6 cellular contexts compared by ENCODE assay signal in the genomic region with DNA sequence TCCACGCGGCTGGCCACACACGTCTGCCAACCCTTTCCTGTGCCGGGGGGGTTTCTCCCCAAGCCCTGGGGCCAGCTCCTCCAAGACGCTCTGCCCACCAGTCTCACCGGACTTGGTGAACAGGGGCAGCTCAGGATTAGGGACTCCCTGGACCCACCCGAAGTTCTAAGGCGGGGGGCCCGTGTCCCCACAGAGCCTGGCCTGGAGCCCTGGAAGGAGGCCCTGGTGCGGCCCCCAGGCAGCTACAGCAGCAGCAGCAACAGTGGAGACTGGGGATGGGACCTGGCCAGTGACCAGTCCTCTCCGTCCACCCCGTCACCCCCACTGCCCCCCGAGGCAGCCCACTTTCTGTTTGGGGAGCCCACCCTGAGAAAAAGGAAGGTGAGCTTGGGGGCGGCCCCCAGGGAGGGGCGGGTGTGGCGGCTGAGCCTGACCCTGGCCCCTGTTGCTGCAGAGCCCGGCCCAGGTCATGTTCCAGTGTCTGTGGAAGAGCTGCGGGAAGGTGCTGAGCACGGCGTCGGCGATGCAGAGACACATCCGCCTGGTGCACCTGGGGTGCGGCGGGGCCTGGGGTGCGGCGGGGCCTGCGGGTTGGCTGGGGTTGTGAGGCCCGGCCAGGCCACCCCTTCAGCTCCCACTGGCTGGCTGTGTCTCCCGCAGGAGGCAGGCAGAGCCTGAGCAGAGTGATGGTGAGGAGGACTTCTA. TPM values are rescaled to one million over a fixed set of nuclear protein-coding genes. Genes with fewer than 3 reads are reported as not detected.
DNase-seq lines count a peak whose midpoint lies in the region; ATAC-seq and TF ChIP-seq lines count a peak whose summit lies in the region.

No MANE protein-coding gene starts in this region.

- peaks cover 10% of the 10 kb centered on the region; the same call in 1 of the 2 replicates for H3K79me2 ChIP-seq in PC-9 (ENCODE audit: low read depth)

- H2AFZ ChIP-seq in PC-9: no peak overlapping the region

- peak overlapping the region; percentile 72 for H3K4me2 ChIP-seq in PC-9

- no peak overlapping the region for H3K27ac ChIP-seq in PC-9
- H3K27ac ChIP-seq in suprapubic skin: peak overlapping the region; percentile 89

- POLR2A ChIA-PET in PC-9 (lab: Charles Lee; ENCODE audit: unreplicated experiment): interaction anchor here (0.6 kb wide), 2 partner anchors 34 to 647 kb away, joined by 3 to 4 read pairs; partner anchors contain the start of genes ARFRP1 and ZGPAT

- no TSS peak for BruUV-seq in PC-9 (replicated peaks; lab: Mats Ljungman, UMichigan)

- peaks cover 37% of the 10 kb centered on the region for H3F3A ChIP-seq in PC-9 (ENCODE audit: insufficient read depth, low read depth)

- peak overlapping the region; percentile 44; the same call in 1 of the 2 replicates for H3K4me3 ChIP-seq in PC-9
- H3K4me3 ChIP-seq in fibroblast of mammary gland (ENCODE audit: control insufficient read depth, low read depth, low read length): peak overlapping the region; percentile 60
- H3K4me3 ChIP-seq in suprapubic skin: peak overlapping the region; percentile 74

- DNase-seq in PC-9: no peak
- DNase-seq in fibroblast of mammary gland (ENCODE audit: low read depth): no peak
- DNase-seq in suprapubic skin (ENCODE audit: low spot score in 2 of 2): no peak
- no peak for DNase-seq in DMS53 (lab: John Stamatoyannopoulos, UW)
- no peak for DNase-seq in activated CD4-positive, alpha-beta T cell treated with anti-CD3 and anti-CD28 coated beads, Interleukin-2, amount 50 U/mL, for 48 hours

- H3K9me3 ChIP-seq in PC-9 (ENCODE audit: insufficient read depth, low read depth): no peaks in the 10 kb centered on the region
- no peaks in the 10 kb centered on the region for H3K9me3 ChIP-seq in suprapubic skin

- no peak for ATAC-seq in GM19324 (IDR thresholded peaks at IDR 0.05; ENCODE audit: low FRiP score, unreplicated experiment)

- no peak for TF ChIP-seq POLR2A in suprapubic skin (IDR thresholded peaks at IDR 0.05)

- H3K27me3 ChIP-seq in PC-9 (ENCODE audit: insufficient read depth, low read depth): no peaks in the 10 kb centered on the region
- H3K27me3 ChIP-seq in suprapubic skin: no peaks in the 10 kb centered on the region

- TF ChIP-seq CTCF in PC-9 (conservative IDR thresholded peaks at IDR 0.05): no peak
- no peak for TF ChIP-seq CTCF in fibroblast of mammary gland (conservative IDR thresholded peaks at IDR 0.05; ENCODE audit: control insufficient read depth, insufficient read depth, low read depth, low read length)
- no peak for TF ChIP-seq CTCF in suprapubic skin (IDR thresholded peaks at IDR 0.05)

- intact Hi-C loops in PC-9 (cut with micrococcal nuclease; ENCODE audit: unreplicated experiment): loop anchor here (1.0 to 2.0 kb wide), 2 partner anchors 123 to 205 kb away; partner anchors contain the start of genes PTK6 and TPD52L2

- TF ChIP-seq EP300 in suprapubic skin (IDR thresholded peaks at IDR 0.05): no peak

- no peaks in the 10 kb centered on the region for H3K36me3 ChIP-seq in PC-9 (ENCODE audit: low read depth)
- peaks cover 21% of the 10 kb centered on the region for H3K36me3 ChIP-seq in suprapubic skin

- H3K4me1 ChIP-seq in PC-9 (replicated peaks; ENCODE audit: insufficient read depth) (peaks cover 9% of the 10 kb centered on the region), suprapubic skin (peaks cover 46% of the 10 kb centered on the region)

- H4K20me1 ChIP-seq in PC-9 (ENCODE audit: insufficient read depth): no peaks in the 10 kb centered on the region; the same call in 1 of the 2 replicates

- H3K9me2 ChIP-seq in PC-9 (ENCODE audit: insufficient read depth): no peaks in the 10 kb centered on the region

- 76% methylated on average over 7 of the region's 30 CpGs for WGBS in suprapubic skin

- CTCF ChIA-PET in PC-9 (lab: Charles Lee): interaction anchor here (1.3 kb wide), 1 partner anchor 100 kb away, joined by 18 read pairs; no protein-coding TSS in a partner anchor

RNA-seq across cellular contexts. Expression of gene SLC2A4RG, which starts 2.3 kb away (rescaled TPM):
- total RNA-seq in PC-9 (2021): 167 and 233 TPM in 2 replicates
- 100 to 1,000 TPM in 3 of 4 donors, 10 to 100 TPM in 1; 96.9 to 118 (median 107) TPM for total RNA-seq in suprapubic skin

RNA-seq across cellular contexts. Expression of gene LIME1, which starts 5.4 kb away (rescaled TPM):
- total RNA-seq in PC-9 (2021) (18.7 and 24.8 TPM in 2 replicates), suprapubic skin (10 to 100 TPM; 12.2 to 36.5 (median 16.9) TPM)

RNA-seq across cellular contexts. Expression of gene ZGPAT, which starts 34.0 kb away (rescaled TPM):
- total RNA-seq in PC-9 (2021) (27.2 and 31.4 TPM in 2 replicates), suprapubic skin (10 to 100 TPM; 21.7 to 25.8 (median 23.3) TPM)

RNA-seq across cellular contexts. Expression of gene ARFRP1, which starts 34.1 kb away (rescaled TPM):
- 59.1 and 71.1 TPM in 2 replicates for total RNA-seq in PC-9 (2021)
- 10 to 100 TPM; 22.1 to 31.9 (median 27.6) TPM for total RNA-seq in suprapubic skin

RNA-seq across cellular contexts. Expression of gene TNFRSF6B, which starts 45.4 kb away (rescaled TPM):
- not detected in 2 replicates for total RNA-seq in PC-9 (2021)
- 10 to 100 TPM in 2 of 4 donors, 1 to 10 TPM in 2; 2.1 to 16.1 (median 11.1) TPM for total RNA-seq in suprapubic skin
